ENCODE assay signal across 1 cellular context in genomic region chr5:10307206-10308148, GRCh38.
TF ChIP-seq lines count a peak whose summit lies in the region.

CMBL (minus strand) TSS chr5:10307902; CDS start chr5:10290762, 17,140 bp downstream.

TF ChIP-seq in WTC11, 78 proteins besides CTCF, POLR2A, EP300 and RAD21 (continued from another document):
- TF ChIP-seq AFF4 (CRISPR knock-in tag; IDR thresholded peaks at IDR 0.05; ENCODE audit: borderline replicate concordance), result no peak
- no peak for TF ChIP-seq ZNF396 (CRISPR knock-in tag; IDR thresholded peaks at IDR 0.05; ENCODE audit: borderline replicate concordance)
- no peak for TF ChIP-seq RORB (CRISPR knock-in tag; IDR thresholded peaks at IDR 0.05)
- TF ChIP-seq, protein P1, sequence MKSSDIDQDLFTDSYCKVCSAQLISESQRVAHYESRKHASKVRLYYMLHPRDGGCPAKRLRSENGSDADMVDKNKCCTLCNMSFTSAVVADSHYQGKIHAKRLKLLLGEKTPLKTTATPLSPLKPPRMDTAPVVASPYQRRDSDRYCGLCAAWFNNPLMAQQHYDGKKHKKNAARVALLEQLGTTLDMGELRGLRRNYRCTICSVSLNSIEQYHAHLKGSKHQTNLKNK (CRISPR knock-in tag; IDR thresholded peaks at IDR 0.05), result no peak
